In genomic region chr12:57479043-57479375, GRCh38 we compare ENCODE assay signal across 10 cellular contexts. TPM values are rescaled to one million over a fixed set of nuclear protein-coding genes. Genes with fewer than 3 reads are reported as not detected.
DNase-seq lines count a peak whose midpoint lies in the region; ATAC-seq, FAIRE-seq and TF ChIP-seq lines count a peak whose summit lies in the region.
"Had no signal": no experiment of that assay in that cellular context is flagged by ENCODE, and none has a peak within 500 bp of the region (broad histone marks: within the 10 kb centered on the region; RNA-seq: fewer than 3 reads in every experiment).

No MANE protein-coding gene starts in this region.

- peaks cover 58 to 74% (median 69%) of the 10 kb centered on the region in 7 donors for H3K4me1 Mint-ChIP-seq in naive thymus-derived CD4-positive, alpha-beta T cell

- intact Hi-C loops in K562 (cut with micrococcal nuclease), result no loop called here
- intact Hi-C loops in naive thymus-derived CD4-positive, alpha-beta T cell (cut with micrococcal nuclease), result loop anchor here (1.0 to 5.0 kb wide), 6 partner anchors 8 to 392 kb away; partner anchors contain the start of genes NAB2 (in 2 of the 2), OS9 (in 2 of the 2), CDK4 (in 1 of the 2) and DDIT3 (in 1 of the 2)

- peaks cover 63% of the 10 kb centered on the region for H3K4me1 ChIP-seq in BLaER1
- peaks cover 37 to 51% of the 10 kb centered on the region in 2 experiments for H3K4me1 ChIP-seq in K562 (replicated peaks in 1 of 2; ENCODE audit: control insufficient read depth in 2 of 2, insufficient read depth in 2 of 2, low read length in 2 of 2)
- H3K4me1 ChIP-seq in naive thymus-derived CD4-positive, alpha-beta T cell (ENCODE audit: control insufficient read depth in 2 of 2, insufficient read depth in 2 of 2, low read length in 2 of 2), result peaks cover 55 to 60% of the 10 kb centered on the region in 2 donors

- no peaks in the 10 kb centered on the region for H3K27me3 Mint-ChIP-seq in naive thymus-derived CD4-positive, alpha-beta T cell

- H3K4me3 Mint-ChIP-seq in naive thymus-derived CD4-positive, alpha-beta T cell, result peak overlapping the region; percentile 84 to 100 (median 98)

- H3K27ac ChIP-seq in BLaER1 (peak overlapping the region; percentile 88), K562 (ENCODE audit: extremely low read depth, low read depth, low read length) (no peak overlapping the region)
- peak overlapping the region; percentile 94 for H3K27ac ChIP-seq in naive thymus-derived CD4-positive, alpha-beta T cell (ENCODE audit: low read depth, low read length)

- H3K9me1 ChIP-seq in K562 (ENCODE audit: control insufficient read depth, insufficient read depth, low read length), result no peaks in the 10 kb centered on the region

- H3K79me2 ChIP-seq in K562 (ENCODE audit: control insufficient read depth, insufficient read depth, low read length), result no peaks in the 10 kb centered on the region

- no TSS peak for BruUV-seq in K562 (replicated peaks; lab: Mats Ljungman, UMichigan)

- H3K36me3 Mint-ChIP-seq in naive thymus-derived CD4-positive, alpha-beta T cell, result peaks cover 6 to 26% (median 15%) of the 10 kb centered on the region in 5 donors

- 73% methylated on average over 10 of the region's 10 CpGs for WGBS in K562 (ENCODE audit: insufficient coverage, low coverage, missing lambda C conversion rate)

- peak overlapping the region; percentile 97 to 100 (median 100) for H3K27ac Mint-ChIP-seq in naive thymus-derived CD4-positive, alpha-beta T cell

- no peak for FAIRE-seq in K562 (lab: Jason Lieb, UNC)
- FAIRE-seq: HTR-8/SVneo had no signal

- no peak overlapping the region for H3K9ac ChIP-seq in BLaER1
- no peak overlapping the region; a peak in 1 of 4 replicates for H3K9ac ChIP-seq in K562 (ENCODE audit: insufficient read depth in 1 of 2, low read depth in 2 of 2, low read length in 2 of 2)

- peak overlapping the region; percentile 93; the same call in 1 of the 2 replicates for H2AFZ ChIP-seq in K562 (ENCODE audit: low read depth, low read length)

- peak overlapping the region; percentile 28; the same call in 1 of the 2 replicates for H3K4me3 ChIP-seq in BLaER1
- peak overlapping the region; percentile 81 for H3K4me3 ChIP-seq in GM12875 (ENCODE audit: low read depth, low read length)
- H3K4me3 ChIP-seq in K562, result no peak overlapping the region
- H3K4me3 ChIP-seq in naive thymus-derived CD4-positive, alpha-beta T cell (ENCODE audit: low read length), result peak overlapping the region; percentile 95

- H3K4me2 ChIP-seq in BLaER1, result peak overlapping the region; percentile 99
- H3K4me2 ChIP-seq in K562 (ENCODE audit: insufficient read depth, low read length), result no peak overlapping the region

- POLR2A ChIA-PET in K562 (lab: Yijun Ruan, JAX), result interaction anchor here (0.7 to 2.1 kb wide), 2 partner anchors 9 to 18 kb away, joined by 4 to 5 read pairs; no protein-coding TSS in a partner anchor
- POLR2A ChIA-PET in naive thymus-derived CD4-positive, alpha-beta T cell (lab: Charles Lee), result interaction anchor here (0.8 to 5.9 kb wide), 9 partner anchors 10 to 226 kb away, joined by 3 to 81 read pairs (median 3); partner anchors contain the start of genes DDIT3, GLI1 and MARS1

- H4K20me1 ChIP-seq in BLaER1 (no peaks in the 10 kb centered on the region), K562 (replicated peaks; ENCODE audit: control insufficient read depth, insufficient read depth, low read length) (no peaks in the 10 kb centered on the region)

- TF ChIP-seq RAD21 in K562 (CRISPR knock-in tag; conservative IDR thresholded peaks at IDR 0.05 in 1 of 2, IDR thresholded peaks at IDR 0.05 in 1 of 2), result no peak

- no peak for TF ChIP-seq POLR2A in K562 (conservative IDR thresholded peaks at IDR 0.05)

- H3K36me3 ChIP-seq in BLaER1 (peaks cover 16% of the 10 kb centered on the region), K562 (ENCODE audit: control insufficient read depth, insufficient read depth, low read length) (no peaks in the 10 kb centered on the region)
- H3K36me3 ChIP-seq in naive thymus-derived CD4-positive, alpha-beta T cell (ENCODE audit: control insufficient read depth in 2 of 3, insufficient read depth in 3 of 3, low read length in 3 of 3), result peaks cover 8 to 18% (median 12%) of the 10 kb centered on the region in 3 experiments

- ATAC-seq in K562, result no peak
- ATAC-seq in naive thymus-derived CD4-positive, alpha-beta T cell, result no peak

- H3K9me3 ChIP-seq in BLaER1 (no peaks in the 10 kb centered on the region), K562 (replicated peaks; ENCODE audit: control insufficient read depth, insufficient read depth, low read depth, low read length) (no peaks in the 10 kb centered on the region)
- no peaks in the 10 kb centered on the region for H3K9me3 ChIP-seq in naive thymus-derived CD4-positive, alpha-beta T cell (ENCODE audit: control insufficient read depth in 2 of 3, low read length in 3 of 3)

- H3K27me3 ChIP-seq in BLaER1 (peaks cover 6% of the 10 kb centered on the region; the same call in 1 of the 2 replicates), K562 (ENCODE audit: control insufficient read depth in 2 of 2, insufficient read depth in 2 of 2, low read length in 2 of 2) (no peaks in the 10 kb centered on the region)
- H3K27me3 ChIP-seq in naive thymus-derived CD4-positive, alpha-beta T cell (ENCODE audit: control insufficient read depth in 2 of 2, insufficient read depth in 2 of 2, low read length in 2 of 2), result no peaks in the 10 kb centered on the region

- TF ChIP-seq EP300 in K562 (IDR thresholded peaks at IDR 0.05; ENCODE audit: low read length), result no peak

- peaks cover 0 to 2% (median 0%) of the 10 kb centered on the region in 11 donors for H3K9me3 Mint-ChIP-seq in naive thymus-derived CD4-positive, alpha-beta T cell

- DNase-seq in K562 (ENCODE audit: extremely low read depth in 1 of 4, low spot score in 3 of 4), result no peak
- peak in 1 of 9 donors; percentile 12 for DNase-seq in naive thymus-derived CD4-positive, alpha-beta T cell
- no peak for DNase-seq in EL
- no peak for DNase-seq in COR-L47 (lab: John Stamatoyannopoulos, UW)
- DNase-seq in HuH-7 (ENCODE audit: low spot score), result no peak
- no peak for DNase-seq in ACHN
- DNase-seq: NCI-H1694 treated with DMSO at 0.1 percent for 48 hours had no signal

- CTCF ChIA-PET in K562 (lab: Yijun Ruan, JAX; ENCODE audit: low intra/inter-chr PET ratio), result no interaction called here
- CTCF ChIA-PET in naive thymus-derived CD4-positive, alpha-beta T cell (lab: Charles Lee), result interaction anchor here (9.6 kb wide), 1 partner anchor 19 kb away, joined by 101 read pairs; the partner anchor contains the start of gene GLI1

- no peak for TF ChIP-seq CTCF in GM12875 (IDR thresholded peaks at IDR 0.05; ENCODE audit: borderline replicate concordance, insufficient read depth, low read depth, low read length)
- no peak for TF ChIP-seq CTCF in K562 (IDR thresholded peaks at IDR 0.05 in 2 of 3, conservative IDR thresholded peaks at IDR 0.05 in 1 of 3; ENCODE audit: insufficient read depth in 2 of 3, low read depth in 1 of 3, low read length in 3 of 3)

- in situ Hi-C loops in K562 (cut with MboI), result no loop called here
- in situ Hi-C loops in ACHN (cut with HindIII; ENCODE audit: low pct_ligation_motif_present, low pct_unique_long_range_greater_than_20kb, low sequenced_read_pairs), result no loop called here

RNA-seq across cellular contexts. Expression of gene ARHGAP9, which starts 0.7 kb away (rescaled TPM):
- total RNA-seq in K562 (2011; cell fraction: chromatin; rRNA removed; ENCODE audit: low replicate concordance), result 8.4 and 15.8 TPM in 2 replicates
- 5.3 and 7.2 TPM in 2 replicates for total RNA-seq in K562 (2011; cell fraction: nucleolus; rRNA removed)
- total RNA-seq in K562 (2011; cell fraction: nucleoplasm; rRNA removed), result 7.3 and 8.5 TPM in 2 replicates
- total RNA-seq in K562 (2014; rRNA removed) (3.8 and 4.6 TPM in 2 replicates), K562 (2014; rRNA removed; fragmentation: Illumina TruSeq; extraction: Trizol) (3.1 and 4.2 TPM in 2 replicates), K562 (2015; rRNA removed; fragmentation: Illumina TruSeq; extraction: Trizol) (5.1 and 5.8 TPM in 2 replicates), K562 (2021) (5.9 and 6.0 TPM in 2 replicates)
- polyA plus RNA-seq in K562 (2011; rRNA removed) (6.5 and 22.7 TPM in 2 replicates), K562 (2014; fragmentation: Illumina TruSeq; extraction: Trizol) (5.4 and 6.5 TPM in 2 replicates), K562 (2014; fragmentation: Nextera tagmentation; extraction: Ambion mirVana) (1 to 10 TPM; 1.5 to 2.0 TPM), K562 (2014; rRNA removed) (3.3 and 10.2 TPM in 2 replicates)
- 7.6 and 14.0 TPM in 2 replicates for polyA plus RNA-seq in K562 (2011; cell fraction: cytosol; rRNA removed)
- polyA plus RNA-seq in K562 (2011; cell fraction: nucleus; rRNA removed), result 53.3 and 109 TPM in 2 replicates
- 5.2 and 15.6 TPM in 2 replicates for polyA plus RNA-seq in K562 (2012)
- 2.8 and 7.2 TPM in 2 replicates for polyA minus RNA-seq in K562 (2011; rRNA and poly(A)+ RNA removed)
- 1.5 and 8.5 TPM in 2 replicates for polyA minus RNA-seq in K562 (2011; cell fraction: cytosol; rRNA and poly(A)+ RNA removed)
- 4.3 and 13.0 TPM in 2 replicates for polyA minus RNA-seq in K562 (2011; cell fraction: nucleus; rRNA and poly(A)+ RNA removed)
- total RNA-seq in naive thymus-derived CD4-positive, alpha-beta T cell, result 100 to 1,000 TPM; 201 to 366 (median 347) TPM
- 100 to 1,000 TPM; 198 to 283 TPM for polyA plus RNA-seq in naive thymus-derived CD4-positive, alpha-beta T cell

RNA-seq across cellular contexts. Expression of gene MARS1, which starts 8.9 kb away (rescaled TPM):
- total RNA-seq in K562 (2011; cell fraction: chromatin; rRNA removed; ENCODE audit: low replicate concordance), result 823 and 1,075 TPM in 2 replicates
- 517 and 536 TPM in 2 replicates for total RNA-seq in K562 (2011; cell fraction: nucleolus; rRNA removed)
- 605 and 612 TPM in 2 replicates for total RNA-seq in K562 (2011; cell fraction: nucleoplasm; rRNA removed)
- total RNA-seq in K562 (2014; rRNA removed) (231 and 232 TPM in 2 replicates), K562 (2014; rRNA removed; fragmentation: Illumina TruSeq; extraction: Trizol) (220 and 245 TPM in 2 replicates), K562 (2015; rRNA removed; fragmentation: Illumina TruSeq; extraction: Trizol) (158 and 169 TPM in 2 replicates), K562 (2021) (339 and 382 TPM in 2 replicates)
- polyA plus RNA-seq in K562 (2011; rRNA removed) (145 and 271 TPM in 2 replicates), K562 (2014; fragmentation: Illumina TruSeq; extraction: Trizol) (298 and 362 TPM in 2 replicates), K562 (2014; fragmentation: Nextera tagmentation; extraction: Ambion mirVana) (100 to 1,000 TPM; 117 to 168 TPM), K562 (2014; rRNA removed) (221 and 229 TPM in 2 replicates)
- 137 and 183 TPM in 2 replicates for polyA plus RNA-seq in K562 (2011; cell fraction: cytosol; rRNA removed)
- 838 and 1,308 TPM in 2 replicates for polyA plus RNA-seq in K562 (2011; cell fraction: nucleus; rRNA removed)
- polyA plus RNA-seq in K562 (2012), result 210 and 555 TPM in 2 replicates
- polyA minus RNA-seq in K562 (2011; rRNA and poly(A)+ RNA removed), result 171 and 257 TPM in 2 replicates
- 105 and 116 TPM in 2 replicates for polyA minus RNA-seq in K562 (2011; cell fraction: cytosol; rRNA and poly(A)+ RNA removed)
- polyA minus RNA-seq in K562 (2011; cell fraction: nucleus; rRNA and poly(A)+ RNA removed), result 226 and 398 TPM in 2 replicates
- 100 to 1,000 TPM; 178 to 229 (median 197) TPM for total RNA-seq in naive thymus-derived CD4-positive, alpha-beta T cell
- 100 to 1,000 TPM in 1 of 2 donors, 10 to 100 TPM in 1; 86.0 to 118 TPM for polyA plus RNA-seq in naive thymus-derived CD4-positive, alpha-beta T cell

RNA-seq across cellular contexts. Expression of gene GLI1, which starts 19.4 kb away (rescaled TPM):
- total RNA-seq in K562 (2011; cell fraction: chromatin; rRNA removed; ENCODE audit: low replicate concordance), result 1.4 and 2.9 TPM in 2 replicates
- 1.0 and 1.3 TPM in 2 replicates for total RNA-seq in K562 (2011; cell fraction: nucleolus; rRNA removed)
- total RNA-seq in K562 (2011; cell fraction: nucleoplasm; rRNA removed), result 2.0 and 2.7 TPM in 2 replicates
- total RNA-seq in K562 (2014; rRNA removed) (0.33 and 0.41 TPM in 2 replicates), K562 (2014; rRNA removed; fragmentation: Illumina TruSeq; extraction: Trizol) (0.76 and 0.80 TPM in 2 replicates), K562 (2015; rRNA removed; fragmentation: Illumina TruSeq; extraction: Trizol) (0.30 and 2.2 TPM in 2 replicates), K562 (2021) (2.1 and 3.7 TPM in 2 replicates)
- polyA plus RNA-seq in K562 (2011; rRNA removed) (0.33 and 1.1 TPM in 2 replicates), K562 (2014; fragmentation: Illumina TruSeq; extraction: Trizol) (0.61 and 0.80 TPM in 2 replicates), K562 (2014; fragmentation: Nextera tagmentation; extraction: Ambion mirVana) (under 1 TPM; 0.24 to 0.31 TPM), K562 (2014; rRNA removed) (0.51 and 0.64 TPM in 2 replicates)
- polyA plus RNA-seq in K562 (2011; cell fraction: cytosol; rRNA removed), result 0.63 and 0.64 TPM in 2 replicates
- polyA plus RNA-seq in K562 (2011; cell fraction: nucleus; rRNA removed), result 2.0 and 3.7 TPM in 2 replicates
- polyA plus RNA-seq in K562 (2012), result 2.2 and 3.2 TPM in 2 replicates
- 0.36 and 0.81 TPM in 2 replicates for polyA minus RNA-seq in K562 (2011; rRNA and poly(A)+ RNA removed)
- not detected in 2 replicates for polyA minus RNA-seq in K562 (2011; cell fraction: cytosol; rRNA and poly(A)+ RNA removed)
- 0.33 and 0.81 TPM in 2 replicates for polyA minus RNA-seq in K562 (2011; cell fraction: nucleus; rRNA and poly(A)+ RNA removed)
- total RNA-seq in naive thymus-derived CD4-positive, alpha-beta T cell, result 1 to 10 TPM in 2 of 5 experiments, under 1 TPM in 3; 0.39 to 1.4 (median 0.45) TPM
- polyA plus RNA-seq in naive thymus-derived CD4-positive, alpha-beta T cell, result not detected

RNA-seq across cellular contexts. Expression of gene INHBE, which starts 23.9 kb away (rescaled TPM):
- total RNA-seq in K562 (2011; cell fraction: chromatin; rRNA removed; ENCODE audit: low replicate concordance), result 6.1 and 10.9 TPM in 2 replicates
- 23.7 and 26.8 TPM in 2 replicates for total RNA-seq in K562 (2011; cell fraction: nucleolus; rRNA removed)
- total RNA-seq in K562 (2011; cell fraction: nucleoplasm; rRNA removed), result 12.3 and 17.1 TPM in 2 replicates
- 8.2 and 12.2 TPM in 2 replicates for total RNA-seq in K562 (2014; rRNA removed)
- total RNA-seq in K562 (2014; rRNA removed; fragmentation: Illumina TruSeq; extraction: Trizol), result 5.6 and 7.3 TPM in 2 replicates
- total RNA-seq in K562 (2015; rRNA removed; fragmentation: Illumina TruSeq; extraction: Trizol), result 0.94 and 1.2 TPM in 2 replicates
- total RNA-seq in K562 (2021), result 8.6 and 9.4 TPM in 2 replicates
- polyA plus RNA-seq in K562 (2011; rRNA removed), result 1.7 and 4.7 TPM in 2 replicates
- 4.7 and 6.2 TPM in 2 replicates for polyA plus RNA-seq in K562 (2011; cell fraction: cytosol; rRNA removed)
- polyA plus RNA-seq in K562 (2011; cell fraction: nucleus; rRNA removed), result 1.1 and 2.3 TPM in 2 replicates
- polyA plus RNA-seq in K562 (2012), result 4.7 and 106 TPM in 2 replicates
- 9.1 and 11.1 TPM in 2 replicates for polyA plus RNA-seq in K562 (2014; fragmentation: Illumina TruSeq; extraction: Trizol)
- 1 to 10 TPM; 1.9 TPM for polyA plus RNA-seq in K562 (2014; fragmentation: Nextera tagmentation; extraction: Ambion mirVana)
- 8.5 and 9.9 TPM in 2 replicates for polyA plus RNA-seq in K562 (2014; rRNA removed)
- polyA minus RNA-seq in K562 (2011; rRNA and poly(A)+ RNA removed), result 1.7 and 3.4 TPM in 2 replicates
- polyA minus RNA-seq in K562 (2011; cell fraction: cytosol; rRNA and poly(A)+ RNA removed), result 0.67 and 3.6 TPM in 2 replicates
- polyA minus RNA-seq in K562 (2011; cell fraction: nucleus; rRNA and poly(A)+ RNA removed), result 1.2 and 2.7 TPM in 2 replicates
- under 1 TPM in 1 of 5 experiments, not detected in 4; 0.12 TPM for total RNA-seq in naive thymus-derived CD4-positive, alpha-beta T cell
- polyA plus RNA-seq in naive thymus-derived CD4-positive, alpha-beta T cell, result not detected

RNA-seq across cellular contexts. Expression of gene DDIT3, which starts 41.3 kb away (rescaled TPM):
- total RNA-seq in K562 (2011; cell fraction: chromatin; rRNA removed; ENCODE audit: low replicate concordance), result 172 and 185 TPM in 2 replicates
- 119 and 124 TPM in 2 replicates for total RNA-seq in K562 (2011; cell fraction: nucleolus; rRNA removed)
- total RNA-seq in K562 (2011; cell fraction: nucleoplasm; rRNA removed), result 106 and 127 TPM in 2 replicates
- 68.2 and 89.9 TPM in 2 replicates for total RNA-seq in K562 (2014; rRNA removed)
- 89.6 and 104 TPM in 2 replicates for total RNA-seq in K562 (2014; rRNA removed; fragmentation: Illumina TruSeq; extraction: Trizol)
- 53.7 and 59.1 TPM in 2 replicates for total RNA-seq in K562 (2015; rRNA removed; fragmentation: Illumina TruSeq; extraction: Trizol)
- total RNA-seq in K562 (2021), result 56.8 and 61.8 TPM in 2 replicates
- polyA plus RNA-seq in K562 (2011; rRNA removed), result 99.0 and 118 TPM in 2 replicates
- 29.5 and 56.7 TPM in 2 replicates for polyA plus RNA-seq in K562 (2011; cell fraction: cytosol; rRNA removed)
- polyA plus RNA-seq in K562 (2011; cell fraction: nucleus; rRNA removed), result 133 and 186 TPM in 2 replicates
- polyA plus RNA-seq in K562 (2012), result 99.5 and 353 TPM in 2 replicates
- polyA plus RNA-seq in K562 (2014; fragmentation: Illumina TruSeq; extraction: Trizol), result 83.9 and 103 TPM in 2 replicates
- polyA plus RNA-seq in K562 (2014; fragmentation: Nextera tagmentation; extraction: Ambion mirVana), result 100 to 1,000 TPM; 254 to 272 TPM
- polyA plus RNA-seq in K562 (2014; rRNA removed), result 87.2 and 127 TPM in 2 replicates
- polyA minus RNA-seq in K562 (2011; rRNA and poly(A)+ RNA removed), result 37.2 and 59.6 TPM in 2 replicates
- polyA minus RNA-seq in K562 (2011; cell fraction: cytosol; rRNA and poly(A)+ RNA removed), result 22.3 and 23.0 TPM in 2 replicates
- 25.7 and 57.9 TPM in 2 replicates for polyA minus RNA-seq in K562 (2011; cell fraction: nucleus; rRNA and poly(A)+ RNA removed)
- total RNA-seq in naive thymus-derived CD4-positive, alpha-beta T cell, result 100 to 1,000 TPM in 1 of 5 experiments, 10 to 100 TPM in 4; 19.6 to 124 (median 51.6) TPM
- 10 to 100 TPM; 15.9 to 23.1 TPM for polyA plus RNA-seq in naive thymus-derived CD4-positive, alpha-beta T cell

Comparison
In these comparisons a context has a peak if more than half of its experiments do, and no peak if none do; other contexts are left out.
1. RNA of gene ARHGAP9, which starts 0.7 kb away (total RNA-seq): 201 to 366 TPM in naive thymus-derived CD4-positive, alpha-beta T cell; 3.1 to 15.8 TPM in K562; every median in the first group is over 10 times any median in the second.